2 cellular contexts compared by ENCODE assay signal in the genomic region with DNA sequence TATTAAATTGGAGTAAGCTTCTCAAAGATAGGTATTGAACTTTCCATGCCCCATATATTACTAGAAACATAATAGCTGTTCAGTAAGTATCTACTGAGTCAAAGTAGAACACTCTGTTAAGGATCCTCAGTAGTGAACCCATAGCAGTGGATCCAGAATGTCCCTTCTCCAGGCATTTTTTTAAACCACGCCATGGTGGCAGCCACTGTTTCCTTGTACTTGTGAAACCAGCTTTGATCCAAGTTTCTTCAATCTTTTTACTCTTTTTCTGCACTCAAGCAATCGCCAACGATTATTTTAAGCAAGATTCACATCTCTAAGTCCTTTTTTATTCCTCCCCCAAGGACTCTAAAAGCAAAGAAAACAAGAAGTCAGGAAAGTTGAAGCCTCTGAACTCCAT.
TF ChIP-seq lines count a peak whose summit lies in the region.

No MANE protein-coding gene starts in this region.

TF ChIP-seq in liver, 16 proteins besides CTCF, POLR2A, EP300 and RAD21 (continued from another document):
- TF ChIP-seq, protein P1, sequence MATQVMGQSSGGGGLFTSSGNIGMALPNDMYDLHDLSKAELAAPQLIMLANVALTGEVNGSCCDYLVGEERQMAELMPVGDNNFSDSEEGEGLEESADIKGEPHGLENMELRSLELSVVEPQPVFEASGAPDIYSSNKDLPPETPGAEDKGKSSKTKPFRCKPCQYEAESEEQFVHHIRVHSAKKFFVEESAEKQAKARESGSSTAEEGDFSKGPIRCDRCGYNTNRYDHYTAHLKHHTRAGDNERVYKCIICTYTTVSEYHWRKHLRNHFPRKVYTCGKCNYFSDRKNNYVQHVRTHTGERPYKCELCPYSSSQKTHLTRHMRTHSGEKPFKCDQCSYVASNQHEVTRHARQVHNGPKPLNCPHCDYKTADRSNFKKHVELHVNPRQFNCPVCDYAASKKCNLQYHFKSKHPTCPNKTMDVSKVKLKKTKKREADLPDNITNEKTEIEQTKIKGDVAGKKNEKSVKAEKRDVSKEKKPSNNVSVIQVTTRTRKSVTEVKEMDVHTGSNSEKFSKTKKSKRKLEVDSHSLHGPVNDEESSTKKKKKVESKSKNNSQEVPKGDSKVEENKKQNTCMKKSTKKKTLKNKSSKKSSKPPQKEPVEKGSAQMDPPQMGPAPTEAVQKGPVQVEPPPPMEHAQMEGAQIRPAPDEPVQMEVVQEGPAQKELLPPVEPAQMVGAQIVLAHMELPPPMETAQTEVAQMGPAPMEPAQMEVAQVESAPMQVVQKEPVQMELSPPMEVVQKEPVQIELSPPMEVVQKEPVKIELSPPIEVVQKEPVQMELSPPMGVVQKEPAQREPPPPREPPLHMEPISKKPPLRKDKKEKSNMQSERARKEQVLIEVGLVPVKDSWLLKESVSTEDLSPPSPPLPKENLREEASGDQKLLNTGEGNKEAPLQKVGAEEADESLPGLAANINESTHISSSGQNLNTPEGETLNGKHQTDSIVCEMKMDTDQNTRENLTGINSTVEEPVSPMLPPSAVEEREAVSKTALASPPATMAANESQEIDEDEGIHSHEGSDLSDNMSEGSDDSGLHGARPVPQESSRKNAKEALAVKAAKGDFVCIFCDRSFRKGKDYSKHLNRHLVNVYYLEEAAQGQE (IDR thresholded peaks at IDR 0.05) = no peak
- TF ChIP-seq, protein P2, sequence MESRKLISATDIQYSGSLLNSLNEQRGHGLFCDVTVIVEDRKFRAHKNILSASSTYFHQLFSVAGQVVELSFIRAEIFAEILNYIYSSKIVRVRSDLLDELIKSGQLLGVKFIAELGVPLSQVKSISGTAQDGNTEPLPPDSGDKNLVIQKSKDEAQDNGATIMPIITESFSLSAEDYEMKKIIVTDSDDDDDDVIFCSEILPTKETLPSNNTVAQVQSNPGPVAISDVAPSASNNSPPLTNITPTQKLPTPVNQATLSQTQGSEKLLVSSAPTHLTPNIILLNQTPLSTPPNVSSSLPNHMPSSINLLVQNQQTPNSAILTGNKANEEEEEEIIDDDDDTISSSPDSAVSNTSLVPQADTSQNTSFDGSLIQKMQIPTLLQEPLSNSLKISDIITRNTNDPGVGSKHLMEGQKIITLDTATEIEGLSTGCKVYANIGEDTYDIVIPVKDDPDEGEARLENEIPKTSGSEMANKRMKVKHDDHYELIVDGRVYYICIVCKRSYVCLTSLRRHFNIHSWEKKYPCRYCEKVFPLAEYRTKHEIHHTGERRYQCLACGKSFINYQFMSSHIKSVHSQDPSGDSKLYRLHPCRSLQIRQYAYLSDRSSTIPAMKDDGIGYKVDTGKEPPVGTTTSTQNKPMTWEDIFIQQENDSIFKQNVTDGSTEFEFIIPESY (IDR thresholded peaks at IDR 0.05) = no peak
- TF ChIP-seq, protein P3, sequence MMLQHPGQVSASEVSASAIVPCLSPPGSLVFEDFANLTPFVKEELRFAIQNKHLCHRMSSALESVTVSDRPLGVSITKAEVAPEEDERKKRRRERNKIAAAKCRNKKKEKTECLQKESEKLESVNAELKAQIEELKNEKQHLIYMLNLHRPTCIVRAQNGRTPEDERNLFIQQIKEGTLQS (IDR thresholded peaks at IDR 0.05) = no peak
- TF ChIP-seq GABPA (IDR thresholded peaks at IDR 0.05 in 1 of 2, conservative IDR thresholded peaks at IDR 0.05 in 1 of 2) (no peak), TAF1 (conservative IDR thresholded peaks at IDR 0.05) (no peak), FOXA1 (IDR thresholded peaks at IDR 0.05) (no peak)
TF ChIP-seq in liver: peak in this region for 0.

TF ChIP-seq in HepG2, 621 proteins besides CTCF, POLR2A, EP300 and RAD21 (continued from another document):
- TF ChIP-seq, protein P4, sequence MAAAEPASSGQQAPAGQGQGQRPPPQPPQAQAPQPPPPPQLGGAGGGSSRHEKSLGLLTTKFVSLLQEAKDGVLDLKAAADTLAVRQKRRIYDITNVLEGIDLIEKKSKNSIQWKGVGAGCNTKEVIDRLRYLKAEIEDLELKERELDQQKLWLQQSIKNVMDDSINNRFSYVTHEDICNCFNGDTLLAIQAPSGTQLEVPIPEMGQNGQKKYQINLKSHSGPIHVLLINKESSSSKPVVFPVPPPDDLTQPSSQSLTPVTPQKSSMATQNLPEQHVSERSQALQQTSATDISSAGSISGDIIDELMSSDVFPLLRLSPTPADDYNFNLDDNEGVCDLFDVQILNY (CRISPR knock-in tag; conservative IDR thresholded peaks at IDR 0.05) = no peak
